In the genomic region with DNA sequence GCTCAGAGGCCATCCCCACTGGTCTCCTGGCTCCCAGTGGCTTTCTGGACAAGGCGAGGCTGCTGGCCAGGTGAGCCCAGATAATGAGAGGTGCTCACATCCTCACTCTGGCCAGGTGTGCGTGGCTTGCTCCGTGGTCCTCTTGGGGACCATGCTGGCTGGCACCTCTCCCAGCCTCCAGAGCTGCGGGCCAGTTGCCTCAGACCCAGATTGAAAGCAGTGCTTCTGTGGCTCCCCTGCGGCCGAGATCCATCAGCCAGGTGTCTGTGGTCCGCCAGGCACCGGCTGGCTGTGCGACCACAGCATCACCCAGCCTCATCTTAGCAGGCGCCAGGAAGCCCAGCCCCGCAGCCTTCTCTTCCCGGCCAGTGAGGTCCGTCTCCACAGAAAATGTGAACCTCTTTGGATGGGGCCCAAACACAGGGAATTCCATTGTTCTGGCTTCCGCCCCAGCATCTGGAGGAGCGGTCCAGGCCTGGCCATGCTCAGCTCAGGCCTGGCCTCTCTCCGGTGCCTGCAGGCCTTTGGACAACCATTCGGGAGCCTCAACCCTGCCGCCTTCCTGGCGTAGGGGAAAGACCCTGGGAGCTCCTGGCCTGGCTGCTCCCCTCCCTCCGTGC, we compare ENCODE assay signal across 1 cellular context.
TF ChIP-seq lines count a peak whose summit lies in the region.

No MANE protein-coding gene starts in this region.

TF ChIP-seq in IMR-90, 13 proteins besides CTCF, POLR2A, EP300 and RAD21:
- TF ChIP-seq FOS (IDR thresholded peaks at IDR 0.05; ENCODE audit: low read depth, low read length) (no peak), CEBPB (IDR thresholded peaks at IDR 0.05; ENCODE audit: low read depth, low read length) (no peak), MAZ (IDR thresholded peaks at IDR 0.05; ENCODE audit: borderline replicate concordance, low read depth, low read length) (no peak)
